ENCODE assay signal across 18 cellular contexts in genomic region chr2:169106125-169106524, GRCh38. TPM values are rescaled to one million over a fixed set of nuclear protein-coding genes. Genes with fewer than 3 reads are reported as not detected.
"Had no signal": no experiment of that assay in that cellular context is flagged by ENCODE, and none has a peak within 500 bp of the region (broad histone marks: within the 10 kb centered on the region; RNA-seq: fewer than 3 reads in every experiment).

No MANE protein-coding gene starts in this region.

- H3K9me3 ChIP-seq: adrenal gland, colonic mucosa, left lung, transverse colon, vagina had no signal

- H3K4me1 ChIP-seq: adrenal gland, colonic mucosa, parathyroid adenoma had no signal

- H3K79me2 ChIP-seq: hepatocyte, parathyroid adenoma had no signal

- DNase-seq: activated B cell treated with CpG ODN at 0.5 μM for 24 hours; activated CD4-positive, alpha-beta T cell treated with anti-CD3 and anti-CD28 coated beads for 48 hours; activated gamma-delta T cell; activated T-cell treated with anti-CD3 and anti-CD28 coated beads, Interleukin-2, amount 50 U/mL, for 4 hours; adrenal gland; colonic mucosa; kidney; left lung; mammary epithelial cell; stimulated activated CD4-positive, alpha-beta T cell treated with anti-CD3 and anti-CD28 coated beads, Interleukin-12 subunit alpha, Interleukin-12 subunit beta, amount 100 ng/mL, for 4 hours; stimulated activated CD4-positive, alpha-beta T cell treated with anti-CD3 and anti-CD28 coated beads, Interleukin-2, amount 100 ng/mL, for 24 hours; transverse colon had no signal

- H3K4me3 Mint-ChIP-seq: activated B cell treated with CpG ODN at 0.5 μM for 24 hours; activated T-cell treated with anti-CD3 and anti-CD28 coated beads, Interleukin-2, amount 50 U/mL, for 4 hours had no signal

- H3K27ac Mint-ChIP-seq: activated B cell treated with CpG ODN at 0.5 μM for 24 hours had no signal

- H2AFZ ChIP-seq: hepatocyte, parathyroid adenoma had no signal

- H3K27ac ChIP-seq: adrenal gland, cardiac muscle cell, colonic mucosa, hepatocyte, parathyroid adenoma, transverse colon, vagina had no signal

- H3K27me3 ChIP-seq: cardiac muscle cell, colonic mucosa, left lung, vagina had no signal

- H3K9me3 Mint-ChIP-seq: activated B cell treated with CpG ODN at 0.5 μM for 24 hours; activated T-cell treated with anti-CD3 and anti-CD28 coated beads, Interleukin-2, amount 50 U/mL, for 4 hours had no signal

- H3K36me3 ChIP-seq: adrenal gland, cardiac muscle cell, colonic mucosa, left lung, transverse colon, vagina had no signal

- ATAC-seq: esophagus mucosa, left lung had no signal

- H3K9ac ChIP-seq: parathyroid adenoma had no signal

- H3K27me3 Mint-ChIP-seq: activated B cell treated with CpG ODN at 0.5 μM for 24 hours had no signal

- H3K4me2 ChIP-seq: hepatocyte had no signal

- H3K4me3 ChIP-seq: adrenal gland, cardiac muscle cell, colonic mucosa, hepatocyte, left lung, transverse colon, vagina had no signal

RNA-seq across cellular contexts. Expression of gene DHRS9, which starts 36.8 kb away (rescaled TPM):
- total RNA-seq: cardiac muscle cell, mammary epithelial cell, renal cortical epithelial cell, vagina had no signal
